1 cellular context compared by ENCODE assay signal in the genomic region with DNA sequence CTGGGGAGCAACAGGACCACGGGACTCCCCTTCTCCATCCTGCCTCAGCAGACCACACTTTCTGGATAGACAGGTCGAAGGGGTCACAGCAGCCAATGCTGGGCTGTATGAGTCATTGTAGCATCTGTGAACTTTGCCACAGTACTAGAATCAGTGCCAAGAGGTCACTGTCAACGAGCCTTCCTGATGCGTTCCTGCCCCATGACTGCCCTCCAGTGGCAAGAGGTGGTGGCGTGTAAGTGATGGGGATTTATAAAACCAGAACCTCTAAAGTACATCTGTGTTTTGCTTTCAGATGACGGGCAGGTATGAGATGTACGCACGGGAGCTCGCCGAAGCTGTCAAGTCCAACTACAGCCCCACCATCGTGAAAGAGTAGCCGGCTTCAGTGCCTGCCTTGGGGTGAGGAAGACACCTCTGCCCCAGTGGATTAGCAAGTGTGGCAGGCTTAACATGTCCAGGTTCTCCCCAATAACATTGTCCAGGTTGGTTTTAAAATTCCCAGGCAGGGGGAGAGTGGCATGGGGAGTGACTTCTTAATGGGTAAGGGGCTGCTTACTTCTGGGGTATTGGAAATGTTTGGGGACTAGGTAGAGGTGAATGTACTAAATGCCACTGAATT.
TF ChIP-seq lines count a peak whose summit lies in the region.

No MANE protein-coding gene starts in this region.

TF ChIP-seq in liver, 16 proteins besides CTCF, POLR2A, EP300 and RAD21 (continued from another document):
- TF ChIP-seq, protein P1, sequence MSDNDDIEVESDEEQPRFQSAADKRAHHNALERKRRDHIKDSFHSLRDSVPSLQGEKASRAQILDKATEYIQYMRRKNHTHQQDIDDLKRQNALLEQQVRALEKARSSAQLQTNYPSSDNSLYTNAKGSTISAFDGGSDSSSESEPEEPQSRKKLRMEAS (IDR thresholded peaks at IDR 0.05): no peak
TF ChIP-seq in liver: peak in this region for 7.
